Comparison of ENCODE assay signal across 13 cellular contexts in genomic region chr17:66467766-66468165, GRCh38.
DNase-seq lines count a peak whose midpoint lies in the region; ATAC-seq, FAIRE-seq and TF ChIP-seq lines count a peak whose summit lies in the region.
"Had no signal": no experiment of that assay in that cellular context is flagged by ENCODE, and none has a peak within 500 bp of the region (broad histone marks: within the 10 kb centered on the region; RNA-seq: fewer than 3 reads in every experiment).

No MANE protein-coding gene starts in this region.

- DNase-seq in stimulated activated naive CD8-positive, alpha-beta T cell treated with anti-CD3 and anti-CD28 coated beads, Interleukin-15, Interleukin-2, amounts not matched to agents 100 U/mL and 50 U/mL, for 24 hours, result no peak
- DNase-seq in activated CD4-positive, alpha-beta memory T cell treated with anti-CD3 and anti-CD28 coated beads for 36 hours, result no peak
- DNase-seq in foreskin keratinocyte (no peak), GM12892 (ENCODE audit: insufficient read length) (no peak), head of caudate nucleus (no peak), superior temporal gyrus (ENCODE audit: extremely low spot score) (no peak)
- no peak for DNase-seq in activated CD4-positive, CD25-positive, alpha-beta regulatory T cell treated with anti-CD3 and anti-CD28 coated beads, Interleukin-2, amount 50 U/mL, for 72 hours
- DNase-seq: activated CD8-positive, alpha-beta memory T cell treated with anti-CD3 and anti-CD28 coated beads for 24 hours; CD4-positive, alpha-beta memory T cell; immature natural killer cell; NCI-H1694 had no signal

- peak overlapping the region; percentile 94 for H3K27ac Mint-ChIP-seq in stimulated activated naive CD8-positive, alpha-beta T cell treated with anti-CD3 and anti-CD28 coated beads, Interleukin-15, Interleukin-2, amounts not matched to agents 100 ng/mL and 50 ng/mL, for 24 hours
- peak overlapping the region; percentile 91 for H3K27ac Mint-ChIP-seq in activated CD4-positive, alpha-beta memory T cell treated with anti-CD3 and anti-CD28 coated beads for 36 hours

- POLR2A ChIA-PET in activated CD4-positive, alpha-beta memory T cell treated with anti-CD3 and anti-CD28 coated beads for 36 hours (lab: Charles Lee), result interaction anchor here (0.8 to 1.9 kb wide), 6 partner anchors 42 to 80 kb away, joined by 3 to 10 read pairs (median 5); no protein-coding TSS in a partner anchor

- H3K27ac ChIP-seq in foreskin keratinocyte, result peak overlapping the region; percentile 19

- TF ChIP-seq POLR2A in GM12892 (IDR thresholded peaks at IDR 0.05; ENCODE audit: low read depth, low read length), result no peak

- CTCF ChIA-PET in activated CD4-positive, alpha-beta memory T cell treated with anti-CD3 and anti-CD28 coated beads for 36 hours (lab: Charles Lee), result interaction anchor here (0.7 to 3.2 kb wide), 7 partner anchors 42 to 213 kb away, joined by 3 to 15 read pairs (median 4); no protein-coding TSS in a partner anchor

- intact Hi-C loops in activated CD4-positive, alpha-beta memory T cell treated with anti-CD3 and anti-CD28 coated beads for 36 hours (cut with micrococcal nuclease), result loop anchor here (1.0 to 5.0 kb wide), 12 partner anchors 23 to 1345 kb away; no protein-coding TSS in a partner anchor
- intact Hi-C loops in head of caudate nucleus (cut with DNase I), result no loop called here

- ATAC-seq in stimulated activated naive CD8-positive, alpha-beta T cell treated with anti-CD3 and anti-CD28 coated beads, Interleukin-15, Interleukin-2, amounts not matched to agents 100 U/mL and 50 U/mL, for 24 hours, result no peak
- no peak for ATAC-seq in foreskin keratinocyte

- peaks cover 83% of the 10 kb centered on the region for H3K4me1 Mint-ChIP-seq in stimulated activated naive CD8-positive, alpha-beta T cell treated with anti-CD3 and anti-CD28 coated beads, Interleukin-15, Interleukin-2, amounts not matched to agents 100 ng/mL and 50 ng/mL, for 24 hours (ENCODE audit: low read depth)
- peaks cover 85% of the 10 kb centered on the region for H3K4me1 Mint-ChIP-seq in activated CD4-positive, alpha-beta memory T cell treated with anti-CD3 and anti-CD28 coated beads for 36 hours (ENCODE audit: low read depth)

- no peaks in the 10 kb centered on the region for H3K27me3 Mint-ChIP-seq in stimulated activated naive CD8-positive, alpha-beta T cell treated with anti-CD3 and anti-CD28 coated beads, Interleukin-15, Interleukin-2, amounts not matched to agents 100 ng/mL and 50 ng/mL, for 24 hours
- H3K27me3 Mint-ChIP-seq in activated CD4-positive, alpha-beta memory T cell treated with anti-CD3 and anti-CD28 coated beads for 36 hours, result no peaks in the 10 kb centered on the region
- H3K27me3 Mint-ChIP-seq: CD4-positive, alpha-beta memory T cell had no signal

- no peak for FAIRE-seq in GM12892 (lab: Jason Lieb, UNC)

- H3K4me3 Mint-ChIP-seq in stimulated activated naive CD8-positive, alpha-beta T cell treated with anti-CD3 and anti-CD28 coated beads, Interleukin-15, Interleukin-2, amounts not matched to agents 100 ng/mL and 50 ng/mL, for 24 hours, result peak overlapping the region; percentile 49
- no peak overlapping the region for H3K4me3 Mint-ChIP-seq in activated CD4-positive, alpha-beta memory T cell treated with anti-CD3 and anti-CD28 coated beads for 36 hours
- H3K4me3 Mint-ChIP-seq: neural crest cell had no signal

- no peak for TF ChIP-seq CTCF in foreskin keratinocyte (conservative IDR thresholded peaks at IDR 0.05)

- H3K4me1 ChIP-seq in foreskin keratinocyte, result peaks cover 38% of the 10 kb centered on the region

- H3K27me3 ChIP-seq in foreskin keratinocyte, result no peaks in the 10 kb centered on the region

- H3K36me3 Mint-ChIP-seq in stimulated activated naive CD8-positive, alpha-beta T cell treated with anti-CD3 and anti-CD28 coated beads, Interleukin-15, Interleukin-2, amounts not matched to agents 100 ng/mL and 50 ng/mL, for 24 hours (ENCODE audit: low read depth), result peaks cover 44% of the 10 kb centered on the region
- peaks cover 5% of the 10 kb centered on the region for H3K36me3 Mint-ChIP-seq in activated CD4-positive, alpha-beta memory T cell treated with anti-CD3 and anti-CD28 coated beads for 36 hours
- H3K36me3 Mint-ChIP-seq: immature natural killer cell had no signal

- no peaks in the 10 kb centered on the region for H3K9me3 Mint-ChIP-seq in stimulated activated naive CD8-positive, alpha-beta T cell treated with anti-CD3 and anti-CD28 coated beads, Interleukin-15, Interleukin-2, amounts not matched to agents 100 ng/mL and 50 ng/mL, for 24 hours
- no peaks in the 10 kb centered on the region for H3K9me3 Mint-ChIP-seq in activated CD4-positive, alpha-beta memory T cell treated with anti-CD3 and anti-CD28 coated beads for 36 hours
- H3K9me3 Mint-ChIP-seq: CD4-positive, alpha-beta memory T cell; immature natural killer cell; neural crest cell had no signal
